Comparison of ENCODE assay signal across 10 cellular contexts in the genomic region with DNA sequence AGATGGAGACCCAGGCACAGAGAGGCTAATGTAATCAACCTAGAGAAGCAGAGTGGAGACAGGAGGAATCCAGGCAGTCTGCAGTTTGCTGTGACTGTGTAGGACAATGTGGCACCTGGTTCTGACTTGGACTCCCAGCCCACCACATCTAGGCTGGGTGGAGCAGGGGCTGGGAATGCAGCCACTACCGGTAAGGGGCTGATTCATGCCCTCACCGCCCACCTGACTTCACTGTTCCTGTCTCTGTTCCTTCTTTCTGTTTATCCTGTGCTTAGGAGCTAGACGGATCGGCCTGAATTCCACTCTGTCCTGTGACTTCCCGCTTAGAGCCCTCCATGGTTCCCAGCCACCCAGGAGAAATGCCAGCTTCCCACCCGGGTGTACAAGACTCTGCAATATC. TPM values are rescaled to one million over a fixed set of nuclear protein-coding genes. Genes with fewer than 3 reads are reported as not detected.
DNase-seq lines count a peak whose midpoint lies in the region; ATAC-seq, FAIRE-seq and TF ChIP-seq lines count a peak whose summit lies in the region.
"Had no signal": no experiment of that assay in that cellular context is flagged by ENCODE, and none has a peak within 500 bp of the region (broad histone marks: within the 10 kb centered on the region; RNA-seq: fewer than 3 reads in every experiment).

No MANE protein-coding gene starts in this region.

- WGBS in GM12878 (ENCODE audit: insufficient coverage, insufficient replicate concordance, low lambda C conversion rate, missing lambda C conversion rate), result 73% methylated on average over 6 of the region's 6 CpGs
- 74 to 86% methylated on average over 6 of the region's 6 CpGs for WGBS in thyroid gland, 2 donors

- RAD21 ChIA-PET in GM12878 (lab: Charles Lee; ENCODE audit: unreplicated experiment), result interaction anchor here (1.3 to 4.8 kb wide), 3 partner anchors 9 to 34 kb away, joined by 4 to 35 read pairs (median 21); partner anchors contain the start of gene SLC22A4

- CTCF ChIA-PET in GM12878 (lab: Yijun Ruan, JAX), result interaction anchor here (1.0 to 11.6 kb wide), 5 partner anchors 10 to 70 kb away, joined by 3 to 117 read pairs (median 6); partner anchors contain the start of gene SLC22A4
- CTCF ChIA-PET in WTC11 (lab: Charles Lee), result interaction anchor here (2.4 to 2.8 kb wide), 2 partner anchors 13 to 22 kb away, joined by 12 read pairs; no protein-coding TSS in a partner anchor

- no TSS peak for BruUV-seq in GM12878 (replicated peaks; lab: Mats Ljungman, UMichigan)

- peak overlapping the region; percentile 10; the same call in 1 of the 2 replicates for H3K4me2 ChIP-seq in GM12878 (ENCODE audit: control insufficient read depth, insufficient read depth)

- no peaks in the 10 kb centered on the region for H4K20me1 ChIP-seq in GM12878 (ENCODE audit: control insufficient read depth, insufficient read depth)

- H3K4me1 Mint-ChIP-seq in activated CD4-positive, alpha-beta T cell treated with anti-CD3 and anti-CD28 coated beads, Interleukin-2, amount 10 ng/mL, durations not matched to agents 24 days and 14 days, result peaks cover 41% of the 10 kb centered on the region
- H3K4me1 Mint-ChIP-seq in WTC11, result peaks cover 9% of the 10 kb centered on the region

- no peak for TF ChIP-seq RAD21 in GM12878 (IDR thresholded peaks at IDR 0.05; ENCODE audit: insufficient read depth, low read depth, low read length)

- no peak for TF ChIP-seq POLR2A in GM12878 (IDR thresholded peaks at IDR 0.05; ENCODE audit: low read depth, low read length)
- no peak for TF ChIP-seq POLR2A in thyroid gland (IDR thresholded peaks at IDR 0.05)

- H3K27ac Mint-ChIP-seq in activated CD4-positive, alpha-beta T cell treated with anti-CD3 and anti-CD28 coated beads, Interleukin-2, amount 10 ng/mL, durations not matched to agents 24 days and 14 days, result peak overlapping the region; percentile 30
- H3K27ac Mint-ChIP-seq in WTC11, result no peak overlapping the region

- SMC1A ChIA-PET in GM12878 (lab: Charles Lee; ENCODE audit: uncharacterized antibody, unreplicated experiment), result interaction anchor here (1.2 to 2.7 kb wide), 3 partner anchors 9 to 22 kb away, joined by 6 to 18 read pairs (median 7); no protein-coding TSS in a partner anchor

- intact Hi-C loops in activated CD4-positive, alpha-beta T cell treated with anti-CD3 and anti-CD28 coated beads, Interleukin-2, amount 10 ng/mL, durations not matched to agents 24 days and 14 days (cut with micrococcal nuclease), result loop anchor here (2.0 kb wide), 1 partner anchor 35 kb away; the partner anchor contains the start of gene SLC22A4
- intact Hi-C loops in GM12878 (cut with micrococcal nuclease; ENCODE audit: unreplicated experiment) (no loop called here), left lung (cut with DNase I) (no loop called here), thyroid gland (cut with DNase I) (no loop called here)

- H3K9me3 ChIP-seq in GM12878 (replicated peaks; ENCODE audit: control insufficient read depth, insufficient read depth, low read length) (no peaks in the 10 kb centered on the region), left lung (no peaks in the 10 kb centered on the region), thyroid gland (no peaks in the 10 kb centered on the region)
- H3K9me3 ChIP-seq: pancreas had no signal

- peaks cover 2 to 7% of the 10 kb centered on the region in 2 experiments for H3K27me3 ChIP-seq in GM12878 (replicated peaks in 1 of 2; ENCODE audit: control insufficient read depth in 2 of 2, insufficient read depth in 2 of 2, low read length in 1 of 2)
- peaks cover 0 to 24% of the 10 kb centered on the region in 2 donors for H3K27me3 ChIP-seq in left lung
- H3K27me3 ChIP-seq in thyroid gland, result no peaks in the 10 kb centered on the region
- H3K27me3 ChIP-seq: pancreas had no signal

- H3K27ac ChIP-seq in GM12878 (ENCODE audit: control insufficient read depth, insufficient read depth) (no peak overlapping the region), left lung (peak overlapping the region in 1 of 2 donors; percentile 77), thyroid gland (peak overlapping the region in 2 of 3 donors; percentile 80 to 81)

- no peak overlapping the region for H2AFZ ChIP-seq in GM12878 (ENCODE audit: control insufficient read depth, low read depth, low read length)

- H3K79me2 ChIP-seq in GM12878 (ENCODE audit: control insufficient read depth, insufficient read depth, low read length), result no peaks in the 10 kb centered on the region

- H3K4me3 ChIP-seq in GM12878 (no peak overlapping the region), left lung (no peak overlapping the region), thyroid gland (replicated peaks in 1 of 3) (no peak overlapping the region)
- H3K4me3 ChIP-seq: pancreas had no signal

- TF ChIP-seq EP300 in GM12878 (IDR thresholded peaks at IDR 0.05; ENCODE audit: borderline replicate concordance in 1 of 2, control insufficient read depth in 1 of 2, low read depth in 2 of 2, low read length in 2 of 2), result no peak

- H3K36me3 Mint-ChIP-seq in activated CD4-positive, alpha-beta T cell treated with anti-CD3 and anti-CD28 coated beads, Interleukin-2, amount 10 ng/mL, durations not matched to agents 24 days and 14 days (ENCODE audit: low read depth), result no peaks in the 10 kb centered on the region
- no peaks in the 10 kb centered on the region for H3K36me3 Mint-ChIP-seq in WTC11

- peak overlapping the region; percentile 42 for H3K4me3 Mint-ChIP-seq in activated CD4-positive, alpha-beta T cell treated with anti-CD3 and anti-CD28 coated beads, Interleukin-2, amount 10 ng/mL, durations not matched to agents 24 days and 14 days
- no peak overlapping the region for H3K4me3 Mint-ChIP-seq in WTC11

- no peak for FAIRE-seq in GM12878 (lab: Jason Lieb, UNC)
- FAIRE-seq: A204.1, pancreas had no signal

- peaks cover 21% of the 10 kb centered on the region for H3K27me3 Mint-ChIP-seq in activated CD4-positive, alpha-beta T cell treated with anti-CD3 and anti-CD28 coated beads, Interleukin-2, amount 10 ng/mL, durations not matched to agents 24 days and 14 days
- H3K27me3 Mint-ChIP-seq in WTC11 (ENCODE audit: low read depth), result peaks cover 20% of the 10 kb centered on the region

- no peak overlapping the region for H3K9ac ChIP-seq in GM12878 (ENCODE audit: control insufficient read depth, insufficient read depth, low read length)

- no peak for TF ChIP-seq CTCF in GM12878 (IDR thresholded peaks at IDR 0.05 in 2 of 3, conservative IDR thresholded peaks at IDR 0.05 in 1 of 3; ENCODE audit: control insufficient read depth in 2 of 3, extremely low read depth in 1 of 3, insufficient read depth in 1 of 3, low read depth in 3 of 3, low read length in 3 of 3)
- TF ChIP-seq CTCF in left lung (IDR thresholded peaks at IDR 0.05), result no peak
- TF ChIP-seq CTCF in thyroid gland (IDR thresholded peaks at IDR 0.05), result no peak
- no peak for TF ChIP-seq CTCF in WTC11 (IDR thresholded peaks at IDR 0.05)

- POLR2A ChIA-PET in GM12878 (lab: Charles Lee) (interaction anchor here (1.0 to 3.7 kb wide), 3 partner anchors 8 to 34 kb away, joined by 3 to 18 read pairs (median 7); partner anchors contain the start of gene SLC22A4), WTC11 (lab: Charles Lee) (no interaction called here)

- DNase-seq in activated CD4-positive, alpha-beta T cell treated with anti-CD3 and anti-CD28 coated beads, Interleukin-2, amount 10 ng/mL, durations not matched to agents 24 days and 14 days, result no peak
- DNase-seq in activated CD4-positive, alpha-beta T cell treated with anti-CD3 and anti-CD28 coated beads, Interleukin-2, amount 50 U/mL, for 4 hours, result no peak
- no peak for DNase-seq in GM12878 (ENCODE audit: low read depth, low spot score)
- no peak for DNase-seq in left lung
- peak; percentile 18 to 20 for DNase-seq in thyroid gland
- DNase-seq in WTC11 (ENCODE audit: low spot score), result no peak
- DNase-seq in NCI-H748 treated with DMSO at 0.1 percent for 48 hours (lab: John Stamatoyannopoulos, UW), result no peak

- ATAC-seq in GM12878 (peak; percentile 10), left lung (peak; percentile 21), HG03378 (IDR thresholded peaks at IDR 0.05; ENCODE audit: unreplicated experiment) (no peak), WTC11 (no peak)

- no peaks in the 10 kb centered on the region for H3K9me3 Mint-ChIP-seq in activated CD4-positive, alpha-beta T cell treated with anti-CD3 and anti-CD28 coated beads, Interleukin-2, amount 10 ng/mL, durations not matched to agents 24 days and 14 days
- no peaks in the 10 kb centered on the region for H3K9me3 Mint-ChIP-seq in WTC11

- H3K4me1 ChIP-seq in GM12878 (ENCODE audit: control insufficient read depth, insufficient read depth, low read length) (peaks cover 6% of the 10 kb centered on the region; the same call in 1 of the 2 replicates), left lung (peaks cover 12 to 31% of the 10 kb centered on the region in 2 donors), thyroid gland (peaks cover 32 to 74% of the 10 kb centered on the region in 2 donors)
- H3K4me1 ChIP-seq: pancreas had no signal

- H3K36me3 ChIP-seq in GM12878 (ENCODE audit: control insufficient read depth in 2 of 2, insufficient read depth in 2 of 2, low read length in 1 of 2) (no peaks in the 10 kb centered on the region), left lung (no peaks in the 10 kb centered on the region), thyroid gland (no peaks in the 10 kb centered on the region)
- H3K36me3 ChIP-seq: pancreas had no signal

- in situ Hi-C loops in GM12878 (cut with MboI), result no loop called here

RNA-seq across cellular contexts. Expression of gene PDLIM4, which starts 2.6 kb away (rescaled TPM):
- 0.72 and 0.78 TPM in 2 replicates for total RNA-seq in activated CD4-positive, alpha-beta T cell treated with anti-CD3 and anti-CD28 coated beads, Interleukin-2, amount 10 ng/mL, durations not matched to agents 24 days and 14 days
- total RNA-seq in GM12878 (2013; cell fraction: nucleolus; rRNA removed), result 5.2 and 5.4 TPM in 2 replicates
- 0.22 and 0.62 TPM in 2 replicates for total RNA-seq in GM12878 (2014; rRNA removed)
- 0.18 TPM in 1 of 2 replicates, not detected in the other for total RNA-seq in GM12878 (2014; rRNA removed; fragmentation: Illumina TruSeq; extraction: Trizol)
- 0.24 and 0.36 TPM in 2 replicates for total RNA-seq in GM12878 (2021)
- polyA plus RNA-seq in GM12878 (2011; ENCODE audit: low read depth), result not detected
- 0.69 and 1.7 TPM in 2 replicates for polyA plus RNA-seq in GM12878 (2011; rRNA removed)
- 3.7 TPM in 2 replicates for polyA plus RNA-seq in GM12878 (2011; cell fraction: cytosol; rRNA removed)
- polyA plus RNA-seq in GM12878 (2011; cell fraction: nucleus; rRNA removed), result 9.9 and 11.1 TPM in 2 replicates
- polyA plus RNA-seq in GM12878 (2012), result 0.73 and 1.2 TPM in 2 replicates
- polyA plus RNA-seq in GM12878 (2014; fragmentation: Illumina TruSeq; extraction: Trizol), result not detected in 2 replicates
- not detected for polyA plus RNA-seq in GM12878 (2014; fragmentation: Nextera tagmentation; extraction: Ambion mirVana)
- 0.13 and 0.51 TPM in 2 replicates for polyA plus RNA-seq in GM12878 (2014; rRNA removed)
- under 1 TPM; 0.39 to 0.86 TPM for polyA plus RNA-seq in GM12878 (2016; fragmentation: Nextera tagmentation; extraction: Ambion mirVana)
- polyA minus RNA-seq in GM12878 (2011; rRNA and poly(A)+ RNA removed), result 0.80 and 1.6 TPM in 2 replicates
- 0.94 and 1.9 TPM in 2 replicates for polyA minus RNA-seq in GM12878 (2011; cell fraction: cytosol; rRNA and poly(A)+ RNA removed)
- 2.5 and 2.8 TPM in 2 replicates for polyA minus RNA-seq in GM12878 (2011; cell fraction: nucleus; rRNA and poly(A)+ RNA removed)
- 10 to 100 TPM in 1 of 2 donors, 1 to 10 TPM in 1; 7.7 to 13.5 TPM for total RNA-seq in left lung
- total RNA-seq in thyroid gland, result 10 to 100 TPM in 2 of 4 donors, 1 to 10 TPM in 2; 6.0 to 25.4 (median 13.3) TPM
- total RNA-seq in WTC11 (2021), result 10.6 to 15.2 TPM (median 11.4 TPM) in 3 replicates

RNA-seq across cellular contexts. Expression of gene P4HA2, which starts 32.4 kb away (rescaled TPM):
- 45.5 and 49.5 TPM in 2 replicates for total RNA-seq in activated CD4-positive, alpha-beta T cell treated with anti-CD3 and anti-CD28 coated beads, Interleukin-2, amount 10 ng/mL, durations not matched to agents 24 days and 14 days
- total RNA-seq in GM12878 (2013; cell fraction: nucleolus; rRNA removed), result 72.1 and 75.2 TPM in 2 replicates
- 6.9 and 7.7 TPM in 2 replicates for total RNA-seq in GM12878 (2014; rRNA removed)
- 5.4 and 6.2 TPM in 2 replicates for total RNA-seq in GM12878 (2014; rRNA removed; fragmentation: Illumina TruSeq; extraction: Trizol)
- 7.3 and 7.9 TPM in 2 replicates for total RNA-seq in GM12878 (2021)
- 12.8 TPM for polyA plus RNA-seq in GM12878 (2011; ENCODE audit: low read depth)
- polyA plus RNA-seq in GM12878 (2011; rRNA removed), result 7.2 and 7.6 TPM in 2 replicates
- polyA plus RNA-seq in GM12878 (2011; cell fraction: cytosol; rRNA removed), result 7.4 and 8.9 TPM in 2 replicates
- 7.2 and 16.1 TPM in 2 replicates for polyA plus RNA-seq in GM12878 (2011; cell fraction: nucleus; rRNA removed)
- polyA plus RNA-seq in GM12878 (2012), result 11.7 and 12.9 TPM in 2 replicates
- 4.9 and 6.0 TPM in 2 replicates for polyA plus RNA-seq in GM12878 (2014; fragmentation: Illumina TruSeq; extraction: Trizol)
- polyA plus RNA-seq in GM12878 (2014; fragmentation: Nextera tagmentation; extraction: Ambion mirVana), result 10 to 100 TPM in 1 of 2 experiments, 1 to 10 TPM in 1; 9.1 to 10.6 TPM
- polyA plus RNA-seq in GM12878 (2014; rRNA removed), result 4.7 and 5.7 TPM in 2 replicates
- 10 to 100 TPM in 1 of 2 experiments, 1 to 10 TPM in 1; 7.4 to 10.9 TPM for polyA plus RNA-seq in GM12878 (2016; fragmentation: Nextera tagmentation; extraction: Ambion mirVana)
- 9.7 and 11.3 TPM in 2 replicates for polyA minus RNA-seq in GM12878 (2011; rRNA and poly(A)+ RNA removed)
- polyA minus RNA-seq in GM12878 (2011; cell fraction: cytosol; rRNA and poly(A)+ RNA removed), result 2.1 and 2.3 TPM in 2 replicates
- 2.5 and 4.0 TPM in 2 replicates for polyA minus RNA-seq in GM12878 (2011; cell fraction: nucleus; rRNA and poly(A)+ RNA removed)
- 10 to 100 TPM; 58.5 to 81.9 TPM for total RNA-seq in left lung
- total RNA-seq in thyroid gland, result 10 to 100 TPM; 21.3 to 32.0 (median 29.6) TPM
- 15.1 to 19.0 TPM (median 17.8 TPM) in 3 replicates for total RNA-seq in WTC11 (2021)

RNA-seq across cellular contexts. Expression of gene SLC22A4, which starts 34.1 kb away (rescaled TPM):
- total RNA-seq in activated CD4-positive, alpha-beta T cell treated with anti-CD3 and anti-CD28 coated beads, Interleukin-2, amount 10 ng/mL, durations not matched to agents 24 days and 14 days, result 1.1 and 2.1 TPM in 2 replicates
- 0.44 TPM in 1 of 2 replicates, not detected in the other for total RNA-seq in GM12878 (2013; cell fraction: nucleolus; rRNA removed)
- 0.11 and 0.27 TPM in 2 replicates for total RNA-seq in GM12878 (2014; rRNA removed)
- total RNA-seq in GM12878 (2014; rRNA removed; fragmentation: Illumina TruSeq; extraction: Trizol), result 0.09 TPM in 1 of 2 replicates, not detected in the other
- total RNA-seq in GM12878 (2021), result 0.13 and 0.21 TPM in 2 replicates
- not detected for polyA plus RNA-seq in GM12878 (2011; ENCODE audit: low read depth)
- 0.06 and 0.10 TPM in 2 replicates for polyA plus RNA-seq in GM12878 (2011; rRNA removed)
- 0.04 and 0.08 TPM in 2 replicates for polyA plus RNA-seq in GM12878 (2011; cell fraction: cytosol; rRNA removed)
- polyA plus RNA-seq in GM12878 (2011; cell fraction: nucleus; rRNA removed), result 0.29 and 0.39 TPM in 2 replicates
- 0.06 TPM in 1 of 2 replicates, not detected in the other for polyA plus RNA-seq in GM12878 (2012)
- 0.04 and 0.17 TPM in 2 replicates for polyA plus RNA-seq in GM12878 (2014; fragmentation: Illumina TruSeq; extraction: Trizol)
- under 1 TPM in 1 of 2 experiments, not detected in 1; 0.05 TPM for polyA plus RNA-seq in GM12878 (2014; fragmentation: Nextera tagmentation; extraction: Ambion mirVana)
- polyA plus RNA-seq in GM12878 (2014; rRNA removed), result 0.04 and 0.61 TPM in 2 replicates
- under 1 TPM in 1 of 2 experiments, not detected in 1; 0.32 TPM for polyA plus RNA-seq in GM12878 (2016; fragmentation: Nextera tagmentation; extraction: Ambion mirVana)
- polyA minus RNA-seq in GM12878 (2011; rRNA and poly(A)+ RNA removed), result 0.29 TPM in 1 of 2 replicates, not detected in the other
- 0.83 TPM in 1 of 2 replicates, not detected in the other for polyA minus RNA-seq in GM12878 (2011; cell fraction: cytosol; rRNA and poly(A)+ RNA removed)
- polyA minus RNA-seq in GM12878 (2011; cell fraction: nucleus; rRNA and poly(A)+ RNA removed), result 0.48 and 0.77 TPM in 2 replicates
- 10 to 100 TPM in 1 of 2 donors, 1 to 10 TPM in 1; 1.0 to 10.3 TPM for total RNA-seq in left lung
- under 1 TPM in 2 of 4 donors, not detected in 2; 0.54 to 0.78 TPM for total RNA-seq in thyroid gland
- 0.34 to 0.50 TPM (median 0.35 TPM) in 3 replicates for total RNA-seq in WTC11 (2021)

Comparison
In these comparisons a context has a peak if more than half of its experiments do, and no peak if none do; other contexts are left out.
1. DNase-seq: peak in thyroid gland (2 of 2); none in activated CD4-positive, alpha-beta T cell treated with anti-CD3 and anti-CD28 coated beads, Interleukin-2, amount 10 ng/mL, durations not matched to agents 24 days and 14 days (single experiment), activated CD4-positive, alpha-beta T cell treated with anti-CD3 and anti-CD28 coated beads, Interleukin-2, amount 50 U/mL, for 4 hours (0 of 2), GM12878 (single experiment), left lung (0 of 2), WTC11 (single experiment) and NCI-H748 treated with DMSO at 0.1 percent for 48 hours (single experiment).
2. ATAC-seq: peak in GM12878 (single experiment) and left lung (single experiment); none in HG03378 (single experiment) and WTC11 (single experiment).